ENCODE assay signal across 1 cellular context in the genomic region with DNA sequence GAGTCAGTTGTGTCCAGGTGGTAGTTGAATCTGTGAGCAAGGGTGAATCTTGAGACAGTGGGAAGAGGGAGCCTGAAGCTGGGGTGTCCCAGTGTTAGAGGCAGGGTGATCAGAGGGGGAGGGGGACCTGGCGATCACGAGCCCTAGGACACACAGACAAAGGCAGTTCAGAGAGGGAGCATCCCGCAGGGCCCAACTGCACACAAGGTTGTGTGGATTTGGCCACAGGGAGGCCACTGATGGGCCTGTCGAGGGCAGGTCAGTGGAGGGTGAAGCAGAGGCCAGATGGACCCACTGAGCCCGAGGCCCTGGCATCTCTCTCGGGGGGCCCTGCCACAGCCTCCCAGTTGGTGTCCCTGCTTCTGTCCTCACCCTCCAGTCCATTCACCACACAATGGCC.
TF ChIP-seq lines count a peak whose summit lies in the region.

No MANE protein-coding gene starts in this region.

TF ChIP-seq in IMR-90, 13 proteins besides CTCF, POLR2A, EP300 and RAD21:
- TF ChIP-seq SMC3 (IDR thresholded peaks at IDR 0.05; ENCODE audit: low read depth, low read length) (no peak), FOS (IDR thresholded peaks at IDR 0.05; ENCODE audit: low read depth, low read length) (no peak), RFX5 (IDR thresholded peaks at IDR 0.05; ENCODE audit: low read depth, low read length) (no peak), CEBPB (IDR thresholded peaks at IDR 0.05; ENCODE audit: low read depth, low read length) (no peak), MAFK (IDR thresholded peaks at IDR 0.05; ENCODE audit: low read depth, low read length) (no peak), MAZ (IDR thresholded peaks at IDR 0.05; ENCODE audit: borderline replicate concordance, low read depth, low read length) (no peak), CHD1 (IDR thresholded peaks at IDR 0.05; ENCODE audit: low read depth, low read length) (no peak), RCOR1 (IDR thresholded peaks at IDR 0.05; ENCODE audit: insufficient replicate concordance, low read length) (no peak), NFE2L2 (IDR thresholded peaks at IDR 0.05; ENCODE audit: low read depth, low read length) (no peak), BHLHE40 (IDR thresholded peaks at IDR 0.05; ENCODE audit: low read depth, low read length) (no peak), MXI1 (IDR thresholded peaks at IDR 0.05; ENCODE audit: borderline replicate concordance, low read depth, low read length) (no peak)
- TF ChIP-seq, protein P1, sequence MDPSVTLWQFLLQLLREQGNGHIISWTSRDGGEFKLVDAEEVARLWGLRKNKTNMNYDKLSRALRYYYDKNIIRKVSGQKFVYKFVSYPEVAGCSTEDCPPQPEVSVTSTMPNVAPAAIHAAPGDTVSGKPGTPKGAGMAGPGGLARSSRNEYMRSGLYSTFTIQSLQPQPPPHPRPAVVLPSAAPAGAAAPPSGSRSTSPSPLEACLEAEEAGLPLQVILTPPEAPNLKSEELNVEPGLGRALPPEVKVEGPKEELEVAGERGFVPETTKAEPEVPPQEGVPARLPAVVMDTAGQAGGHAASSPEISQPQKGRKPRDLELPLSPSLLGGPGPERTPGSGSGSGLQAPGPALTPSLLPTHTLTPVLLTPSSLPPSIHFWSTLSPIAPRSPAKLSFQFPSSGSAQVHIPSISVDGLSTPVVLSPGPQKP (IDR thresholded peaks at IDR 0.05; ENCODE audit: borderline replicate concordance, low read depth, low read length), result no peak
- TF ChIP-seq, protein P2, sequence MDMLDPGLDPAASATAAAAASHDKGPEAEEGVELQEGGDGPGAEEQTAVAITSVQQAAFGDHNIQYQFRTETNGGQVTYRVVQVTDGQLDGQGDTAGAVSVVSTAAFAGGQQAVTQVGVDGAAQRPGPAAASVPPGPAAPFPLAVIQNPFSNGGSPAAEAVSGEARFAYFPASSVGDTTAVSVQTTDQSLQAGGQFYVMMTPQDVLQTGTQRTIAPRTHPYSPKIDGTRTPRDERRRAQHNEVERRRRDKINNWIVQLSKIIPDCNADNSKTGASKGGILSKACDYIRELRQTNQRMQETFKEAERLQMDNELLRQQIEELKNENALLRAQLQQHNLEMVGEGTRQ (IDR thresholded peaks at IDR 0.05; ENCODE audit: low read depth, low read length), result no peak
